Comparison of ENCODE assay signal across 13 cellular contexts in genomic region chr12:83473408-83474095, GRCh38.
DNase-seq lines count a peak whose midpoint lies in the region; ATAC-seq and TF ChIP-seq lines count a peak whose summit lies in the region.
"Had no signal": no experiment of that assay in that cellular context is flagged by ENCODE, and none has a peak within 500 bp of the region (broad histone marks: within the 10 kb centered on the region; RNA-seq: fewer than 3 reads in every experiment).

No MANE protein-coding gene starts in this region.

- H2BK5ac ChIP-seq in neuronal stem cell (ENCODE audit: low read length): no peak overlapping the region

- TF ChIP-seq RAD21 in SK-N-SH (IDR thresholded peaks at IDR 0.05; ENCODE audit: low read length): no peak

- H3K27me3 ChIP-seq in SK-N-SH (ENCODE audit: insufficient read depth) (no peaks in the 10 kb centered on the region), neuronal stem cell (ENCODE audit: control insufficient read depth in 3 of 3, insufficient read depth in 3 of 3, low read depth in 1 of 3, low read length in 3 of 3) (no peaks in the 10 kb centered on the region), MG63 (no peaks in the 10 kb centered on the region)

- H3K36me3 Mint-ChIP-seq in stimulated activated memory B cell treated with anti-CD40 and anti-IgM and Interleukin-4, amounts not matched to agents 10 μg/mL and 1 μg/mL and 100 μg/mL, for 72 hours: no peaks in the 10 kb centered on the region

- H3K14ac ChIP-seq in neuronal stem cell (ENCODE audit: low read length): no peak overlapping the region

- POLR2A ChIA-PET in SK-N-SH (lab: Yijun Ruan, JAX): no interaction called here

- ATAC-seq in SK-N-SH treated with all-trans-retinoic acid at 6 μM for 48 hours (no peak), HG02642 (IDR thresholded peaks at IDR 0.05; ENCODE audit: poor library complexity, unreplicated experiment) (peak; percentile 93), HG03460 (IDR thresholded peaks at IDR 0.05; ENCODE audit: unreplicated experiment) (peak; percentile 99)
- ATAC-seq in stimulated activated memory B cell treated with anti-CD40 and anti-IgM and Interleukin-4, amounts not matched to agents 10 μg/mL and 1 μg/mL and 100 μg/mL, for 72 hours: no peak

- H3K27me3 Mint-ChIP-seq in stimulated activated memory B cell treated with anti-CD40 and anti-IgM and Interleukin-4, amounts not matched to agents 10 μg/mL and 1 μg/mL and 100 μg/mL, for 72 hours: no peaks in the 10 kb centered on the region

- H3K4me1 ChIP-seq in SK-N-SH (ENCODE audit: control insufficient read depth in 1 of 2, insufficient read depth in 2 of 2, low read depth in 1 of 2, low read length in 1 of 2) (peaks cover 0 to 5% of the 10 kb centered on the region in 2 experiments; a peak in 1 of 4 replicates), neuronal stem cell (ENCODE audit: control insufficient read depth in 2 of 2, insufficient read depth in 1 of 2, low read depth in 1 of 2, low read length in 2 of 2) (peaks cover 0 to 3% of the 10 kb centered on the region in 2 donors)

- H3K4me2 ChIP-seq in SK-N-SH (no peak overlapping the region), neuronal stem cell (ENCODE audit: insufficient read depth, low read length, poor library complexity, severe bottlenecking) (no peak overlapping the region)

- WGBS in SK-N-SH (ENCODE audit: low lambda C conversion rate): 39% methylated on average over 3 of the region's 3 CpGs
- no CpG with 5 or more reads among the region's 3 CpGs for WGBS in neuronal stem cell (ENCODE audit: extremely low coverage in 2 of 2, insufficient read length in 2 of 2, insufficient replicate concordance in 1 of 2), 2 donors

- H3K9ac ChIP-seq in SK-N-SH: no peak overlapping the region
- no peak overlapping the region for H3K9ac ChIP-seq in neuronal stem cell (ENCODE audit: low read depth, low read length, poor library complexity)

- H2BK12ac ChIP-seq in neuronal stem cell (ENCODE audit: low read length): no peak overlapping the region

- no peaks in the 10 kb centered on the region for H4K20me1 ChIP-seq in SK-N-SH (ENCODE audit: insufficient read depth)

- H3K27ac ChIP-seq in SK-N-SH (ENCODE audit: low read depth in 2 of 2, low read length in 1 of 2): no peak overlapping the region
- H3K27ac ChIP-seq in neuronal stem cell (replicated peaks; ENCODE audit: low read length): no peak overlapping the region
- H3K27ac ChIP-seq: 22Rv1 had no signal

- H4K91ac ChIP-seq in neuronal stem cell (ENCODE audit: low read depth, low read length, poor library complexity): no peak overlapping the region

- H2BK15ac ChIP-seq in neuronal stem cell (ENCODE audit: low read length): no peak overlapping the region

- no peaks in the 10 kb centered on the region for H3K9me2 ChIP-seq in SK-N-SH

- no peaks in the 10 kb centered on the region for H3F3A ChIP-seq in SK-N-SH (replicated peaks; ENCODE audit: insufficient read depth)

- TF ChIP-seq EP300 in SK-N-SH (IDR thresholded peaks at IDR 0.05; ENCODE audit: borderline replicate concordance in 1 of 2, low read depth in 1 of 2, low read length in 1 of 2): no peak

- H3K18ac ChIP-seq in neuronal stem cell (ENCODE audit: low read length): no peak overlapping the region

- no peak overlapping the region for H2BK120ac ChIP-seq in neuronal stem cell (ENCODE audit: low read depth, low read length)

- no peak overlapping the region for H2AK5ac ChIP-seq in neuronal stem cell (ENCODE audit: low read depth, low read length)

- H3K9me3 ChIP-seq in SK-N-SH (no peaks in the 10 kb centered on the region), neuronal stem cell (replicated peaks in 1 of 2; ENCODE audit: control insufficient read depth in 2 of 2, insufficient read depth in 1 of 2, low read depth in 1 of 2, low read length in 2 of 2) (no peaks in the 10 kb centered on the region), MG63 (no peaks in the 10 kb centered on the region)

- no peaks in the 10 kb centered on the region for H3K79me1 ChIP-seq in neuronal stem cell (ENCODE audit: low read depth, low read length)

- no peaks in the 10 kb centered on the region for H3K79me2 ChIP-seq in SK-N-SH (ENCODE audit: insufficient read depth)

- no peak for TF ChIP-seq CTCF in SK-N-SH (IDR thresholded peaks at IDR 0.05)
- TF ChIP-seq CTCF in GM10266 (IDR thresholded peaks at IDR 0.05; ENCODE audit: control insufficient read depth, insufficient read depth, low read depth, missing control alignments): no peak

- CTCF ChIA-PET in SK-N-SH (lab: Yijun Ruan, JAX): interaction anchor here (1.7 kb wide), 1 partner anchor 14 kb away, joined by 3 read pairs; no protein-coding TSS in a partner anchor

- H3K4me1 Mint-ChIP-seq in stimulated activated memory B cell treated with anti-CD40 and anti-IgM and Interleukin-4, amounts not matched to agents 10 μg/mL and 1 μg/mL and 100 μg/mL, for 72 hours: no peaks in the 10 kb centered on the region

- no peaks in the 10 kb centered on the region for H3K36me3 ChIP-seq in SK-N-SH (replicated peaks in 1 of 2; ENCODE audit: control insufficient read depth in 1 of 2, insufficient read depth in 2 of 2, low read length in 1 of 2)
- H3K36me3 ChIP-seq in neuronal stem cell (replicated peaks in 1 of 2; ENCODE audit: control insufficient read depth in 2 of 2, insufficient read depth in 2 of 2, low read length in 2 of 2): no peaks in the 10 kb centered on the region
- H3K36me3 ChIP-seq in MG63: no peaks in the 10 kb centered on the region

- H3K23ac ChIP-seq in neuronal stem cell (ENCODE audit: low read depth, low read length, poor library complexity): no peak overlapping the region

- no peak overlapping the region for H3K4me3 Mint-ChIP-seq in stimulated activated memory B cell treated with anti-CD40 and anti-IgM and Interleukin-4, amounts not matched to agents 10 μg/mL and 1 μg/mL and 100 μg/mL, for 72 hours
- H3K4me3 Mint-ChIP-seq: H9 had no signal

- no peaks in the 10 kb centered on the region for H3K9me3 Mint-ChIP-seq in stimulated activated memory B cell treated with anti-CD40 and anti-IgM and Interleukin-4, amounts not matched to agents 10 μg/mL and 1 μg/mL and 100 μg/mL, for 72 hours
- H3K9me3 Mint-ChIP-seq: H9 had no signal

- DNase-seq in SK-N-SH (no peak), neuronal stem cell (ENCODE audit: low spot score) (no peak), MG63 (no peak), GM10266 (ENCODE audit: extremely low spot score) (no peak)
- DNase-seq: aorta, H9, MM.1S, trophoblast cell had no signal

- no peak overlapping the region for H3K4me3 ChIP-seq in SK-N-SH (ENCODE audit: low read depth in 2 of 2, low read length in 1 of 2)
- no peak overlapping the region for H3K4me3 ChIP-seq in neuronal stem cell (ENCODE audit: low read length in 2 of 2)
- no peak overlapping the region for H3K4me3 ChIP-seq in MG63

- no peak overlapping the region for H3K4ac ChIP-seq in neuronal stem cell (ENCODE audit: low read length)

- H3K27ac Mint-ChIP-seq in stimulated activated memory B cell treated with anti-CD40 and anti-IgM and Interleukin-4, amounts not matched to agents 10 μg/mL and 1 μg/mL and 100 μg/mL, for 72 hours: no peak overlapping the region
- H3K27ac Mint-ChIP-seq: H9 had no signal

- H4K8ac ChIP-seq in neuronal stem cell (ENCODE audit: low read depth, low read length): no peak overlapping the region

- 0 out of 2 replicates have a peak overlapping the region, but pooled peaks have one; percentile 43 for H2AFZ ChIP-seq in SK-N-SH (ENCODE audit: low read depth)
- peak overlapping the region; percentile 7 for H2AFZ ChIP-seq in neuronal stem cell (ENCODE audit: low read length)

TF ChIP-seq in SK-N-SH, 30 proteins besides CTCF, POLR2A, EP300 and RAD21:
- TF ChIP-seq IRF3 (IDR thresholded peaks at IDR 0.05; ENCODE audit: low read depth, low read length) (no peak), EZH2phosphoT487 (IDR thresholded peaks at IDR 0.05; ENCODE audit: borderline replicate concordance, low read depth) (no peak)
TF ChIP-seq in SK-N-SH: peak in this region for 0.

TF ChIP-seq in SK-N-SH treated with all-trans-retinoic acid at 6 μM for 48 hours, 23 proteins besides CTCF, POLR2A, EP300 and RAD21:
- TF ChIP-seq ZFP3 (CRISPR knock-in tag; IDR thresholded peaks at IDR 0.05): no peak

Comparison
In these comparisons a context has a peak if more than half of its experiments do, and no peak if none do; other contexts are left out.
1. ATAC-seq: peak in HG02642 (single experiment) and HG03460 (single experiment); none in SK-N-SH treated with all-trans-retinoic acid at 6 μM for 48 hours (single experiment) and stimulated activated memory B cell treated with anti-CD40 and anti-IgM and Interleukin-4, amounts not matched to agents 10 μg/mL and 1 μg/mL and 100 μg/mL, for 72 hours (single experiment).